ENCODE assay signal across 1 cellular context in the genomic region with DNA sequence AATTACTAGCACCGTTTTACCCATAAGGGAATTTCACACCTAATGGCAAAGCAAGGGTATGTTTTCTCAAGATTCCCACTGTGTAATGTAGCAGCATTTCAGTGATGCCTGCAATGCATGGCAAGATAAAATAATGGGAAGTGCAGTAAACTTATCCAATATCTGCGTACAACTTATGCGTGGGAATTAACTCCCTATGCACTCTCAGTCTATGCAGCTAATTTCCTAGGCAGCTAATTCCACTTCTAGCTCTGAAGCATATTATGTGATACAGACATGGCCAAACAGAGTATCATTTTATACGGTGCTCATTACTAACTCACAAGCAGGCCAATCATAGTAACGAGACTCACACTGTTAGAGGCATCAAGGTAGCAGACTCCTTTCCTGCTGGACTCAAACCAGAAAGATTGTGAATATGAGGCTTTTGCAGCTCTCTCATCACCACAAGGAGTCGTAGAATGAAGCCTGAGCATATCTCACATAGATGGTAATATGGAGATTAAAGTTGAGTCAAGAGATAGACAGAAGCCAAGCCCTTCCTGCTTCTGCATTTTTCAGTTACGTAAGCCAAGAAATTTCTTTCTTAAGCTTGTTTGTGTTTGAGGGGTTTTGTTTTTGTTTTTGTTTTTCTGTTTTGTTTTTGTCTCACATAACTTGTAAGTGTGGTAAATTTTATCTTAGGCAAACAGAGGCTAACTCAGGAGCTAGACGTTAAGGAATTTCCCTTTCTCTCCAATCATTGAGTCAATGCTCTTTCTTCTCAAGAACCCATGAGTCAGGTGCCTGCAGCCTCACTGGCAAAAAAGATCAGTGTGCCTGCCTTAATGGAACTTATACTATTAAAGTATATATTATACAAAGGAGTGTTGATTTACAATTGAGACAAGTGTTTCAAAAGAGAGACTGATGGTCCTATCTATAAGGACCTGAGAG.
TF ChIP-seq lines count a peak whose summit lies in the region.

No MANE protein-coding gene starts in this region.

TF ChIP-seq in SK-N-SH treated with all-trans-retinoic acid at 6 μM for 48 hours, 23 proteins besides CTCF, POLR2A, EP300 and RAD21 (continued from another document):
- TF ChIP-seq, protein P1, sequence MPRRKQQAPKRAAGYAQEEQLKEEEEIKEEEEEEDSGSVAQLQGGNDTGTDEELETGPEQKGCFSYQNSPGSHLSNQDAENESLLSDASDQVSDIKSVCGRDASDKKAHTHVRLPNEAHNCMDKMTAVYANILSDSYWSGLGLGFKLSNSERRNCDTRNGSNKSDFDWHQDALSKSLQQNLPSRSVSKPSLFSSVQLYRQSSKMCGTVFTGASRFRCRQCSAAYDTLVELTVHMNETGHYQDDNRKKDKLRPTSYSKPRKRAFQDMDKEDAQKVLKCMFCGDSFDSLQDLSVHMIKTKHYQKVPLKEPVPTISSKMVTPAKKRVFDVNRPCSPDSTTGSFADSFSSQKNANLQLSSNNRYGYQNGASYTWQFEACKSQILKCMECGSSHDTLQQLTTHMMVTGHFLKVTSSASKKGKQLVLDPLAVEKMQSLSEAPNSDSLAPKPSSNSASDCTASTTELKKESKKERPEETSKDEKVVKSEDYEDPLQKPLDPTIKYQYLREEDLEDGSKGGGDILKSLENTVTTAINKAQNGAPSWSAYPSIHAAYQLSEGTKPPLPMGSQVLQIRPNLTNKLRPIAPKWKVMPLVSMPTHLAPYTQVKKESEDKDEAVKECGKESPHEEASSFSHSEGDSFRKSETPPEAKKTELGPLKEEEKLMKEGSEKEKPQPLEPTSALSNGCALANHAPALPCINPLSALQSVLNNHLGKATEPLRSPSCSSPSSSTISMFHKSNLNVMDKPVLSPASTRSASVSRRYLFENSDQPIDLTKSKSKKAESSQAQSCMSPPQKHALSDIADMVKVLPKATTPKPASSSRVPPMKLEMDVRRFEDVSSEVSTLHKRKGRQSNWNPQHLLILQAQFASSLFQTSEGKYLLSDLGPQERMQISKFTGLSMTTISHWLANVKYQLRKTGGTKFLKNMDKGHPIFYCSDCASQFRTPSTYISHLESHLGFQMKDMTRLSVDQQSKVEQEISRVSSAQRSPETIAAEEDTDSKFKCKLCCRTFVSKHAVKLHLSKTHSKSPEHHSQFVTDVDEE (CRISPR knock-in tag; IDR thresholded peaks at IDR 0.05), result no peak
- TF ChIP-seq PPARA (CRISPR knock-in tag; IDR thresholded peaks at IDR 0.05; ENCODE audit: borderline replicate concordance), result no peak
- TF ChIP-seq, protein P2, sequence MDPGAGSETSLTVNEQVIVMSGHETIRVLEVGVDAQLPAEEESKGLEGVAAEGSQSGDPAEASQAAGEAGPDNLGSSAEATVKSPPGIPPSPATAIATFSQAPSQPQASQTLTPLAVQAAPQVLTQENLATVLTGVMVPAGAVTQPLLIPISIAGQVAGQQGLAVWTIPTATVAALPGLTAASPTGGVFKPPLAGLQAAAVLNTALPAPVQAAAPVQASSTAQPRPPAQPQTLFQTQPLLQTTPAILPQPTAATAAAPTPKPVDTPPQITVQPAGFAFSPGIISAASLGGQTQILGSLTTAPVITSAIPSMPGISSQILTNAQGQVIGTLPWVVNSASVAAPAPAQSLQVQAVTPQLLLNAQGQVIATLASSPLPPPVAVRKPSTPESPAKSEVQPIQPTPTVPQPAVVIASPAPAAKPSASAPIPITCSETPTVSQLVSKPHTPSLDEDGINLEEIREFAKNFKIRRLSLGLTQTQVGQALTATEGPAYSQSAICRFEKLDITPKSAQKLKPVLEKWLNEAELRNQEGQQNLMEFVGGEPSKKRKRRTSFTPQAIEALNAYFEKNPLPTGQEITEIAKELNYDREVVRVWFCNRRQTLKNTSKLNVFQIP (CRISPR knock-in tag; IDR thresholded peaks at IDR 0.05; ENCODE audit: borderline replicate concordance, low read depth), result no peak
- TF ChIP-seq, protein P3, sequence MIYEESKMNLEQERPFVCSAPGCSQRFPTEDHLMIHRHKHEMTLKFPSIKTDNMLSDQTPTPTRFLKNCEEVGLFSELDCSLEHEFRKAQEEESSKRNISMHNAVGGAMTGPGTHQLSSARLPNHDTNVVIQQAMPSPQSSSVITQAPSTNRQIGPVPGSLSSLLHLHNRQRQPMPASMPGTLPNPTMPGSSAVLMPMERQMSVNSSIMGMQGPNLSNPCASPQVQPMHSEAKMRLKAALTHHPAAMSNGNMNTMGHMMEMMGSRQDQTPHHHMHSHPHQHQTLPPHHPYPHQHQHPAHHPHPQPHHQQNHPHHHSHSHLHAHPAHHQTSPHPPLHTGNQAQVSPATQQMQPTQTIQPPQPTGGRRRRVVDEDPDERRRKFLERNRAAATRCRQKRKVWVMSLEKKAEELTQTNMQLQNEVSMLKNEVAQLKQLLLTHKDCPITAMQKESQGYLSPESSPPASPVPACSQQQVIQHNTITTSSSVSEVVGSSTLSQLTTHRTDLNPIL (CRISPR knock-in tag; IDR thresholded peaks at IDR 0.05; ENCODE audit: low read depth), result no peak
